ENCODE assay signal across 9 cellular contexts in genomic region chrX:65551086-65551485, GRCh38.
"Had no signal": no experiment of that assay in that cellular context is flagged by ENCODE, and none has a peak within 500 bp of the region (broad histone marks: within the 10 kb centered on the region; RNA-seq: fewer than 3 reads in every experiment).

No MANE protein-coding gene starts in this region.

- H3K4me1 Mint-ChIP-seq: GM23338 had no signal

- H3K4me3 ChIP-seq: GM23338, HAP-1 had no signal

- H3K36me3 ChIP-seq: HAP-1 had no signal

- ATAC-seq: GM23338, HCT116 had no signal

- H3K4me1 ChIP-seq: HAP-1 had no signal

- FAIRE-seq: H1, H54, HTR-8/SVneo had no signal

- H3K27ac Mint-ChIP-seq: GM23338, HFFc6, IgD-negative memory B cell had no signal

- H3K9me3 Mint-ChIP-seq: GM23338, HFFc6 had no signal

- H2AFZ ChIP-seq: GM23338 had no signal

- DNase-seq: HFFc6, KG1 had no signal

- H3K36me3 Mint-ChIP-seq: IgD-negative memory B cell had no signal

- H3K4me2 ChIP-seq: GM23338 had no signal

- H3K4me3 Mint-ChIP-seq: GM23338, HFFc6, IgD-negative memory B cell had no signal
